ENCODE assay signal across 17 cellular contexts in the genomic region with DNA sequence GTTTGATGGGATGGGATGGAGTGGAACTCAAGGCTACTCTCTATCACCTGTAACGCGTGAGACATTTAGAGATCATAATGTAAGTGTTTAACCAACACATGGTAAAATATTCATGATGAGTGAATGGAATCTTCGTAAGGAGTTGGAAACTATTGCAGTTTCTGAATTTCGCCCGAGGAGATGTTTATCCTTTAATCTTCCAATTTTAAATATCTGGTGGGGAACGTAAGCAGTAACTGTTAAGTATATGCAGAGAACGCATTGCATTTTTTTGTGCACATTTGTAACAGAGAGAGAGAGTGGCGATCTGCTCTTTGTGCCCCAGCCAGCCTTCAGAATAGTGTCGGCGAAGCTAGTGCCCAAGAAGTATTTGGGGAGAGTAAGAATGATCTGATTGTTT.
"Had no signal": no experiment of that assay in that cellular context is flagged by ENCODE, and none has a peak within 500 bp of the region (broad histone marks: within the 10 kb centered on the region; RNA-seq: fewer than 3 reads in every experiment).

No MANE protein-coding gene starts in this region.

- H3K4me3 ChIP-seq: esophagus squamous epithelium, heart right ventricle, right lobe of liver, transverse colon had no signal

- H3K9me3 ChIP-seq: esophagus squamous epithelium, heart right ventricle, right lobe of liver, transverse colon had no signal

- H3K27ac Mint-ChIP-seq: activated CD4-positive, alpha-beta T cell treated with anti-CD3 and anti-CD28 coated beads for 36 hours; mesothelial cell of epicardium; progenitor cell of endocrine pancreas had no signal

- DNase-seq: activated CD4-positive, alpha-beta T cell treated with anti-CD3 and anti-CD28 coated beads for 36 hours; activated CD4-positive, CD25-positive, alpha-beta regulatory T cell; activated CD8-positive, alpha-beta memory T cell treated with anti-CD3 and anti-CD28 coated beads for 24 hours; activated gamma-delta T cell treated with Interleukin-2 at 50 U/mL for 16 hours; activated naive CD4-positive, alpha-beta T cell treated with anti-CD3 and anti-CD28 coated beads, Interleukin-2, amount 50 U/mL, for 16 hours; effector CD4-positive, alpha-beta T cell; esophagus squamous epithelium; foreskin melanocyte; heart right ventricle; naive thymus-derived CD8-positive, alpha-beta T cell; right lobe of liver; stimulated activated CD4-positive, alpha-beta T cell treated with anti-CD3 and anti-CD28 coated beads, Interleukin-2, amount 100 ng/mL, for 48 hours; T-helper 1 cell; transverse colon had no signal

- H3K27me3 Mint-ChIP-seq: activated CD4-positive, alpha-beta T cell treated with anti-CD3 and anti-CD28 coated beads for 36 hours; central memory CD8-positive, alpha-beta T cell; naive thymus-derived CD8-positive, alpha-beta T cell; progenitor cell of endocrine pancreas had no signal

- H3K9me3 Mint-ChIP-seq: central memory CD8-positive, alpha-beta T cell; mesothelial cell of epicardium; naive thymus-derived CD8-positive, alpha-beta T cell had no signal

- H3K4me1 ChIP-seq: right lobe of liver had no signal

- H3K27me3 ChIP-seq: esophagus squamous epithelium, heart right ventricle, right lobe of liver, transverse colon had no signal

- H3K27ac ChIP-seq: right lobe of liver, transverse colon had no signal

- H3K4me3 Mint-ChIP-seq: activated CD4-positive, alpha-beta T cell treated with anti-CD3 and anti-CD28 coated beads for 36 hours; central memory CD8-positive, alpha-beta T cell; mesothelial cell of epicardium had no signal
